Comparison of ENCODE assay signal across 24 cellular contexts in the genomic region with DNA sequence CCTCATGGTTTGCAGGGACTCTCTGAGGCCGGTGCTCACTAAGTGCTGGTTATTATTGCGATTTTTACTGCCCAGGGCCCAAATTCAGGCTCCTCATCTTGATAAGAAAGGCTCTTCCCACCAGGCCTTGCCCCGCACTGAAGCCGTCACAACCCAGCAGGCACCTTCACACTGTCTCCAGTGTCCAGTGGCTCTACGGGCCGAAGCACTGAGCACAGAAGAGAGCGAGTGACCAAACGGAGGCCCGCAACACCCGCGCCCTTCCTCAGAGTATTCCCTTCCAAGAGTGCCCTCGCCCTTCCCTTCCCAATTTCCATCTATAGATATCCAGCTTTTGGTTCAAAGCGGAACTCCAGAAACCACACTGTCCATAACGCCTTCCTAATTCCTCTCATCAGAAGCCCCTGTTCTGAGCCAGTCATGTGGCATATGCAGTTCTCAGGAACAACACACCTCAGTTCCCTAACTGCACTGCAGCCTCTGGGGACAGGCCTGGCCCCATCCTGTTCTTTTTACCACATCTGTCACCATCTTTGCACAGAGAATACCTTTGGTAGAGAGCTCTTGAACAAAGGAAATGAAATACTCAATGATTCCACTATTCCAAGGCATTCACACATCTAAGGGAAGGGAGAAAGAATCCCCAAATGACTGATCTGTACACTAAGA. TPM values are rescaled to one million over a fixed set of nuclear protein-coding genes. Genes with fewer than 3 reads are reported as not detected.
"Had no signal": no experiment of that assay in that cellular context is flagged by ENCODE, and none has a peak within 500 bp of the region (broad histone marks: within the 10 kb centered on the region; RNA-seq: fewer than 3 reads in every experiment).

No MANE protein-coding gene starts in this region.

- H3K27me3 Mint-ChIP-seq: activated naive CD4-positive, alpha-beta T cell treated with anti-CD3 and anti-CD28 coated beads, Interleukin-2, amount 50 U/mL, for 24 hours; central memory CD8-positive, alpha-beta T cell; stimulated activated naive CD8-positive, alpha-beta T cell treated with anti-CD3 and anti-CD28 coated beads, Interleukin-15, Interleukin-2, amounts not matched to agents 100 ng/mL and 50 ng/mL, for 24 hours had no signal

- DNase-seq: activated CD4-positive, alpha-beta T cell treated with anti-CD3 and anti-CD28 coated beads for 1 hour; activated CD4-positive, alpha-beta T cell treated with anti-CD3 and anti-CD28 coated beads, Interleukin-2, amount 50 U/mL, for 1 hour; activated CD8-positive, alpha-beta T cell treated with anti-CD3 and anti-CD28 coated beads, Interleukin-2, amount 10 ng/mL, durations not matched to agents 7 days and 5 days; activated gamma-delta T cell treated with Interleukin-2 at 50 U/mL for 16 hours; anterior cingulate cortex; colonic mucosa; heart left ventricle; left colon; psoas muscle; stimulated activated CD4-positive, alpha-beta T cell treated with anti-CD3 and anti-CD28 coated beads, Interleukin-12 subunit alpha, Interleukin-12 subunit beta, amount 100 ng/mL, for 4 hours; stimulated activated CD4-positive, alpha-beta T cell treated with anti-CD3 and anti-CD28 coated beads, Interleukin-4, amount 100 ng/mL, for 4 hours; substantia nigra; T-helper 1 cell; thyroid gland had no signal

- ATAC-seq: activated CD8-positive, alpha-beta T cell treated with anti-CD3 and anti-CD28 coated beads, Interleukin-2, amount 10 ng/mL, durations not matched to agents 7 days and 5 days; gastroesophageal sphincter; heart left ventricle; left colon; psoas muscle; right cardiac atrium had no signal

- H3K36me3 Mint-ChIP-seq: activated naive CD4-positive, alpha-beta T cell treated with anti-CD3 and anti-CD28 coated beads, Interleukin-2, amount 50 U/mL, for 24 hours; memory B cell had no signal

- H3K27ac ChIP-seq: epithelial cell of prostate, heart left ventricle, psoas muscle, thyroid gland had no signal

- H3K36me3 ChIP-seq: colonic mucosa, gastroesophageal sphincter, heart left ventricle, thyroid gland had no signal

- H3K27ac Mint-ChIP-seq: activated CD8-positive, alpha-beta T cell treated with anti-CD3 and anti-CD28 coated beads, Interleukin-2, amount 10 ng/mL, durations not matched to agents 7 days and 5 days; activated naive CD4-positive, alpha-beta T cell treated with anti-CD3 and anti-CD28 coated beads, Interleukin-2, amount 50 U/mL, for 24 hours; memory B cell; stimulated activated naive CD8-positive, alpha-beta T cell treated with anti-CD3 and anti-CD28 coated beads, Interleukin-15, Interleukin-2, amounts not matched to agents 100 ng/mL and 50 ng/mL, for 24 hours had no signal

- H3K9me3 ChIP-seq: colonic mucosa, gastroesophageal sphincter, heart left ventricle, psoas muscle, thyroid gland had no signal

- H3K4me3 ChIP-seq: colonic mucosa, gastroesophageal sphincter, heart left ventricle, psoas muscle, thyroid gland had no signal

- H3K27me3 ChIP-seq: colonic mucosa, gastroesophageal sphincter, heart left ventricle, thyroid gland had no signal

- H3K4me3 Mint-ChIP-seq: activated CD8-positive, alpha-beta T cell treated with anti-CD3 and anti-CD28 coated beads, Interleukin-2, amount 10 ng/mL, durations not matched to agents 7 days and 5 days; activated naive CD4-positive, alpha-beta T cell treated with anti-CD3 and anti-CD28 coated beads, Interleukin-2, amount 50 U/mL, for 24 hours; central memory CD8-positive, alpha-beta T cell; memory B cell; stimulated activated naive CD8-positive, alpha-beta T cell treated with anti-CD3 and anti-CD28 coated beads, Interleukin-15, Interleukin-2, amounts not matched to agents 100 ng/mL and 50 ng/mL, for 24 hours had no signal

- H3K9me3 Mint-ChIP-seq: activated naive CD4-positive, alpha-beta T cell treated with anti-CD3 and anti-CD28 coated beads, Interleukin-2, amount 50 U/mL, for 24 hours; central memory CD8-positive, alpha-beta T cell; memory B cell; stimulated activated naive CD8-positive, alpha-beta T cell treated with anti-CD3 and anti-CD28 coated beads, Interleukin-15, Interleukin-2, amounts not matched to agents 100 ng/mL and 50 ng/mL, for 24 hours had no signal

- FAIRE-seq: keratinocyte had no signal

RNA-seq across cellular contexts. Expression of gene FALEC, which starts 15.1 kb away (rescaled TPM):
- total RNA-seq: activated CD8-positive, alpha-beta T cell treated with anti-CD3 and anti-CD28 coated beads, Interleukin-2, amount 10 ng/mL, durations not matched to agents 7 days and 5 days; colonic mucosa; gastroesophageal sphincter; left colon; psoas muscle; thyroid gland; ureter had no signal
- polyA plus RNA-seq: neural cell, right cardiac atrium had no signal

RNA-seq across cellular contexts. Expression of gene ADAMTSL4, which starts 18.6 kb away (rescaled TPM):
- total RNA-seq: activated CD8-positive, alpha-beta T cell treated with anti-CD3 and anti-CD28 coated beads, Interleukin-2, amount 10 ng/mL, durations not matched to agents 7 days and 5 days had no signal
- polyA plus RNA-seq: neural cell had no signal
